ENCODE assay signal across 14 cellular contexts in the genomic region with DNA sequence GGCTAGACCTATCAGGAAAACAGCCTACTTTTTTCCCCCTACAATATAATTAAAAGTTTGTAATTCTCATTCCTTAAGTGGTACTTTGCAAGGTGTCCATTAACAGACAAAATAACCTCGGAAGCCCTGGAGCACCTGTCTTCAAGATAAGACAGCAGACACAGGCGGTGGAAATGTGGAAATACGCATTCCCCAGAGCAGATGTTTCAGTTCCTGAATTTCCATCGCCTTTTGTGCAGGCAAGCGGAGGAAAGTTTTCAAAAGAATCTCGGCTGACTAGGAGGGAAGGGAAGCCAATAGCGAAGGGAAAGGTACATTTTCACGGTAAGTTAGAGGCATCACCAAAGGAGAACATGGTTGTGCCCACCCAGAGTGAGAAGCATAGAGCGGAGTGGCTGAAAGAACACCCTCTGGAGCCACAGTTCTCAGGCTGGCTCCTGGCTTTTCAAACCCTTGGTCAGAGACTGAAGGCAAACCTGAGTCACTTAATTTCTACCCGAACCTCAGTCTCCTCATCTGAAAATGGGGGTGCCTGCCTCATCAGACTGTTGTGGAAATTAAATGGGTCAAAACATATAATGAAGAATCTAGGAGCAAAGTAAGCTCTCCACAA. TPM values are rescaled to one million over a fixed set of nuclear protein-coding genes. Genes with fewer than 3 reads are reported as not detected.
DNase-seq lines count a peak whose midpoint lies in the region; ATAC-seq and TF ChIP-seq lines count a peak whose summit lies in the region.
"Had no signal": no experiment of that assay in that cellular context is flagged by ENCODE, and none has a peak within 500 bp of the region (broad histone marks: within the 10 kb centered on the region; RNA-seq: fewer than 3 reads in every experiment).

No MANE protein-coding gene starts in this region.

- no peak overlapping the region for H3K4me2 ChIP-seq in GM23338

- H3K9me2 ChIP-seq in GM23338 (ENCODE audit: insufficient read depth), result 0 out of 2 replicates have a peak, but pooled peaks cover 4% of the 10 kb centered on the region

- ATAC-seq in GM23338 (no peak; the same call in 2 of the 3 replicates), lower lobe of right lung (no peak), HG02884 (IDR thresholded peaks at IDR 0.05; ENCODE audit: unreplicated experiment) (no peak)
- no peak for ATAC-seq in natural killer cell treated with Interleukin-12 subunit alpha and Interleukin-12 subunit beta and Interleukin-15 and Interleukin-18, amount 100 ng/mL, for 72 hours

- no peak overlapping the region for H3K4me3 ChIP-seq in CD4-positive, alpha-beta memory T cell (ENCODE audit: low read length in 2 of 2)
- no peak overlapping the region for H3K4me3 ChIP-seq in GM23338
- H3K4me3 ChIP-seq in lower lobe of right lung, result no peak overlapping the region
- H3K4me3 ChIP-seq: colonic mucosa, testis had no signal

- no peaks in the 10 kb centered on the region for H3K36me3 ChIP-seq in CD4-positive, alpha-beta memory T cell (ENCODE audit: insufficient read depth, low read length)
- H3K36me3 ChIP-seq in GM23338 (ENCODE audit: insufficient read depth) (no peaks in the 10 kb centered on the region), lower lobe of right lung (no peaks in the 10 kb centered on the region)
- H3K36me3 ChIP-seq: colonic mucosa had no signal

- peaks cover 13% of the 10 kb centered on the region for H3K4me1 ChIP-seq in CD4-positive, alpha-beta memory T cell (ENCODE audit: insufficient read depth, low read length)
- peaks cover 28% of the 10 kb centered on the region for H3K4me1 ChIP-seq in GM23338 (ENCODE audit: insufficient read depth)
- peaks cover 8% of the 10 kb centered on the region for H3K4me1 ChIP-seq in lower lobe of right lung
- H3K4me1 ChIP-seq: colonic mucosa had no signal

- H4K20me1 ChIP-seq in GM23338 (replicated peaks; ENCODE audit: insufficient read depth), result no peaks in the 10 kb centered on the region

- no peaks in the 10 kb centered on the region for H3K27me3 Mint-ChIP-seq in CD4-positive, alpha-beta memory T cell
- H3K27me3 Mint-ChIP-seq in GM23338 (ENCODE audit: insufficient read depth, low read depth, poor library complexity), result peaks cover 5% of the 10 kb centered on the region
- H3K27me3 Mint-ChIP-seq in activated naive CD8-positive, alpha-beta T cell treated with anti-CD3 and anti-CD28 coated beads for 36 hours, result no peaks in the 10 kb centered on the region
- no peaks in the 10 kb centered on the region for H3K27me3 Mint-ChIP-seq in natural killer cell treated with Interleukin-12 subunit alpha and Interleukin-12 subunit beta and Interleukin-15 and Interleukin-18, amount 100 ng/mL, for 72 hours
- H3K27me3 Mint-ChIP-seq: IgD-negative memory B cell had no signal

- DNase-seq in CD4-positive, alpha-beta memory T cell, result no peak
- DNase-seq in GM23338 (ENCODE audit: low spot score) (no peak), lower lobe of right lung (no peak), NCI-H510A treated with DMSO at 0.1 percent for 48 hours (lab: John Stamatoyannopoulos, UW) (no peak), activated gamma-delta T cell treated with Interleukin-2 at 50 U/mL for 16 hours (no peak)
- DNase-seq in activated naive CD8-positive, alpha-beta T cell treated with anti-CD3 and anti-CD28 coated beads for 36 hours, result no peak
- no peak for DNase-seq in natural killer cell treated with Interleukin-12 subunit alpha and Interleukin-12 subunit beta and Interleukin-15 and Interleukin-18, amount 100 ng/mL, for 72 hours (ENCODE audit: low spot score)
- DNase-seq: colonic mucosa, HCEC 1CT, T-helper 9 cell, testis had no signal

- CTCF ChIA-PET in CD4-positive, alpha-beta memory T cell (lab: Charles Lee; ENCODE audit: partially characterized antibody), result interaction anchor here (0.6 to 1.3 kb wide), 5 partner anchors 16 to 365 kb away, joined by 3 read pairs; a partner anchor contains a TSS

- H3K4me1 Mint-ChIP-seq in CD4-positive, alpha-beta memory T cell, result peaks cover 11 to 18% (median 13%) of the 10 kb centered on the region in 4 donors
- H3K4me1 Mint-ChIP-seq in GM23338, result peaks cover 33% of the 10 kb centered on the region
- peaks cover 33% of the 10 kb centered on the region for H3K4me1 Mint-ChIP-seq in activated naive CD8-positive, alpha-beta T cell treated with anti-CD3 and anti-CD28 coated beads for 36 hours
- H3K4me1 Mint-ChIP-seq in natural killer cell treated with Interleukin-12 subunit alpha and Interleukin-12 subunit beta and Interleukin-15 and Interleukin-18, amount 100 ng/mL, for 72 hours (ENCODE audit: low read depth in 2 of 2), result peaks cover 17 to 20% of the 10 kb centered on the region in 2 donors

- POLR2A ChIA-PET in CD4-positive, alpha-beta memory T cell (lab: Charles Lee; ENCODE audit: partially characterized antibody), result interaction anchor here (1.0 to 1.3 kb wide), 3 partner anchors 10 to 189 kb away, joined by 3 to 7 read pairs (median 3); a partner anchor contains a TSS

- H3K4me3 Mint-ChIP-seq in CD4-positive, alpha-beta memory T cell, result peak overlapping the region in 7 of 8 donors; percentile 29 to 76 (median 68)
- no peak overlapping the region for H3K4me3 Mint-ChIP-seq in GM23338
- H3K4me3 Mint-ChIP-seq in activated naive CD8-positive, alpha-beta T cell treated with anti-CD3 and anti-CD28 coated beads for 36 hours, result peak overlapping the region; percentile 78
- H3K4me3 Mint-ChIP-seq in natural killer cell treated with Interleukin-12 subunit alpha and Interleukin-12 subunit beta and Interleukin-15 and Interleukin-18, amount 100 ng/mL, for 72 hours, result peak overlapping the region; percentile 55

- H2AFZ ChIP-seq in GM23338, result no peak overlapping the region; the same call in 1 of the 2 replicates

- no peaks in the 10 kb centered on the region for H3K27me3 ChIP-seq in CD4-positive, alpha-beta memory T cell (ENCODE audit: insufficient read depth, low read length)
- H3K27me3 ChIP-seq in GM23338 (ENCODE audit: insufficient read depth), result no peaks in the 10 kb centered on the region
- no peaks in the 10 kb centered on the region for H3K27me3 ChIP-seq in lower lobe of right lung (ENCODE audit: low read depth)
- H3K27me3 ChIP-seq: colonic mucosa, testis had no signal

- no peaks in the 10 kb centered on the region for H3F3A ChIP-seq in GM23338 (replicated peaks; ENCODE audit: low read depth)

- no peak for TF ChIP-seq CTCF in GM23338 (conservative IDR thresholded peaks at IDR 0.05; ENCODE audit: low read depth in 2 of 2)
- TF ChIP-seq CTCF in lower lobe of right lung (IDR thresholded peaks at IDR 0.05), result no peak

- no peaks in the 10 kb centered on the region for H3K9me3 ChIP-seq in CD4-positive, alpha-beta memory T cell (ENCODE audit: control insufficient read depth in 1 of 2, low read length in 2 of 2)
- H3K9me3 ChIP-seq in lower lobe of right lung, result no peaks in the 10 kb centered on the region
- H3K9me3 ChIP-seq: colonic mucosa, testis had no signal

- peaks cover 3 to 13% of the 10 kb centered on the region in 2 donors for H3K36me3 Mint-ChIP-seq in CD4-positive, alpha-beta memory T cell
- H3K36me3 Mint-ChIP-seq in GM23338 (ENCODE audit: low read depth), result peaks cover 8% of the 10 kb centered on the region; the same call in 2 of the 3 replicates
- peaks cover 14% of the 10 kb centered on the region for H3K36me3 Mint-ChIP-seq in activated naive CD8-positive, alpha-beta T cell treated with anti-CD3 and anti-CD28 coated beads for 36 hours
- no peaks in the 10 kb centered on the region for H3K36me3 Mint-ChIP-seq in natural killer cell treated with Interleukin-12 subunit alpha and Interleukin-12 subunit beta and Interleukin-15 and Interleukin-18, amount 100 ng/mL, for 72 hours
- H3K36me3 Mint-ChIP-seq: IgD-negative memory B cell had no signal

- no peaks in the 10 kb centered on the region for H3K9me3 Mint-ChIP-seq in CD4-positive, alpha-beta memory T cell
- peaks cover under 1% of the 10 kb centered on the region; the same call in 1 of the 3 replicates for H3K9me3 Mint-ChIP-seq in GM23338
- H3K9me3 Mint-ChIP-seq in activated naive CD8-positive, alpha-beta T cell treated with anti-CD3 and anti-CD28 coated beads for 36 hours, result no peaks in the 10 kb centered on the region
- H3K9me3 Mint-ChIP-seq in natural killer cell treated with Interleukin-12 subunit alpha and Interleukin-12 subunit beta and Interleukin-15 and Interleukin-18, amount 100 ng/mL, for 72 hours, result no peaks in the 10 kb centered on the region
- H3K9me3 Mint-ChIP-seq: IgD-negative memory B cell had no signal

- peak overlapping the region in 6 of 7 donors; percentile 3 to 85 (median 66) for H3K27ac Mint-ChIP-seq in CD4-positive, alpha-beta memory T cell
- H3K27ac Mint-ChIP-seq in GM23338, result no peak overlapping the region
- peak overlapping the region; percentile 89 for H3K27ac Mint-ChIP-seq in activated naive CD8-positive, alpha-beta T cell treated with anti-CD3 and anti-CD28 coated beads for 36 hours
- peak overlapping the region; percentile 56 to 87 for H3K27ac Mint-ChIP-seq in natural killer cell treated with Interleukin-12 subunit alpha and Interleukin-12 subunit beta and Interleukin-15 and Interleukin-18, amount 100 ng/mL, for 72 hours

- H3K79me2 ChIP-seq in GM23338 (replicated peaks; ENCODE audit: insufficient read depth), result no peaks in the 10 kb centered on the region

- intact Hi-C loops in CD4-positive, alpha-beta memory T cell (cut with micrococcal nuclease), result no loop called here
- intact Hi-C loops in lower lobe of right lung (cut with DNase I), result no loop called here

- H3K27ac ChIP-seq in CD4-positive, alpha-beta memory T cell (ENCODE audit: low read depth, low read length), result no peak overlapping the region
- H3K27ac ChIP-seq in GM23338 (ENCODE audit: low read depth) (0 out of 2 replicates have a peak overlapping the region, but pooled peaks have one; percentile 30), lower lobe of right lung (no peak overlapping the region)
- H3K27ac ChIP-seq: colonic mucosa had no signal

RNA-seq across cellular contexts. Expression of a gene that starts 13.6 kb away (rescaled TPM):
- not detected for total RNA-seq in CD4-positive, alpha-beta memory T cell
- polyA plus RNA-seq in CD4-positive, alpha-beta memory T cell, result not detected
- not detected in 2 replicates for total RNA-seq in GM23338 (2014; rRNA removed; shearing (Covaris generic))
- polyA plus RNA-seq in GM23338 (2016; fragmentation: Nextera tagmentation; extraction: Ambion mirVana), result not detected in 2 replicates
- not detected for total RNA-seq in activated naive CD8-positive, alpha-beta T cell treated with anti-CD3 and anti-CD28 coated beads for 36 hours
- total RNA-seq in natural killer cell treated with Interleukin-12 subunit alpha and Interleukin-12 subunit beta and Interleukin-15 and Interleukin-18, amount 100 ng/mL, for 72 hours, result not detected
- total RNA-seq in lower lobe of right lung, result 0.30 TPM
- polyA plus RNA-seq: IgD-negative memory B cell had no signal

RNA-seq across cellular contexts. Expression of a gene that starts 46.9 kb away (rescaled TPM):
- 1 to 10 TPM; 6.0 to 7.3 TPM for total RNA-seq in CD4-positive, alpha-beta memory T cell
- polyA plus RNA-seq in CD4-positive, alpha-beta memory T cell, result 10 to 100 TPM; 16.3 to 20.9 TPM
- 11.5 and 17.4 TPM in 2 replicates for total RNA-seq in GM23338 (2014; rRNA removed; shearing (Covaris generic))
- 25.0 and 26.2 TPM in 2 replicates for polyA plus RNA-seq in GM23338 (2016; fragmentation: Nextera tagmentation; extraction: Ambion mirVana)
- total RNA-seq in activated naive CD8-positive, alpha-beta T cell treated with anti-CD3 and anti-CD28 coated beads for 36 hours, result 10 to 100 TPM; 22.3 to 26.5 TPM
- 10 to 100 TPM; 11.3 to 17.7 TPM for total RNA-seq in natural killer cell treated with Interleukin-12 subunit alpha and Interleukin-12 subunit beta and Interleukin-15 and Interleukin-18, amount 100 ng/mL, for 72 hours
- 10.0 TPM for total RNA-seq in lower lobe of right lung

RNA-seq across cellular contexts. Expression of a gene that starts 49.3 kb away (rescaled TPM):
- total RNA-seq in CD4-positive, alpha-beta memory T cell, result not detected
- 10 to 100 TPM; 12.3 to 23.7 TPM for polyA plus RNA-seq in CD4-positive, alpha-beta memory T cell
- not detected in 2 replicates for total RNA-seq in GM23338 (2014; rRNA removed; shearing (Covaris generic))
- not detected in 2 replicates for polyA plus RNA-seq in GM23338 (2016; fragmentation: Nextera tagmentation; extraction: Ambion mirVana)
- 1 to 10 TPM; 3.5 to 3.6 TPM for total RNA-seq in activated naive CD8-positive, alpha-beta T cell treated with anti-CD3 and anti-CD28 coated beads for 36 hours
- total RNA-seq in natural killer cell treated with Interleukin-12 subunit alpha and Interleukin-12 subunit beta and Interleukin-15 and Interleukin-18, amount 100 ng/mL, for 72 hours, result not detected
- total RNA-seq in lower lobe of right lung, result not detected
- total RNA-seq: colonic mucosa, fibroblast of lung had no signal
- polyA plus RNA-seq: fibroblast of lung, IgD-negative memory B cell had no signal
